23 cellular contexts compared by ENCODE assay signal in the genomic region with DNA sequence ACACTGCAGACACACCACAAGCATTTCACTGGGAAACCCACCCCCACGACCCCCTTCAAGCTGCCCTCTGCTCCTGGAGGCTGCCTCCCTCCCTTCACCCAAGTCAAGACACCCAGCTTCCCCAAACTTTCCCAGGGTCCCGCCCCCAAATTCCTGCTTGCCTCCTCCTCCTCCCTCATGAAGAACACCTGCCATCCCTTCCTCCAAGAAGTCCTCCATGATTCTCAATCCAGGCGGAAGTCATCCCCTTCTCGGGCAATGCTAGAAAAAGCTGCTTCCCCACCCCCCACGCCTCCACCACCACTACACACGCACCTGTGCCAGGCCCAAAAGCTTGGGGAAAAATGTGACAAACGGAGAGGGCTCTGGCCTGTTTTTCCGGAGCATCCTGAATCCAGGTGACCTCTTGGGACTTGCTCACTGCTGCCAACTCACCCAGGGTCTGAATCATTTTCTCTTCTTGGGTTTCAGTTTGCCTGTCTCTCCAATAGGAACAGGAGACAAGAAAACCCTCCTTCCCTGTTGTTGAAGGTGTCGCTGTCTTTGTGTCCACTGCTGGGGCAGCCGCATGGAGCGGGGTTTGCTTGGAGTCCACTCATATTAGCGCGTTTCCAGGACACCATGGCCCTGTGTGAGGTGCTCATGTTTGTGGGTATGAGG.
A peak's percentile ranks its signal among the peaks of the same experiment; 100 is the strongest.
DNase-seq lines count a peak whose midpoint lies in the region; ATAC-seq and TF ChIP-seq lines count a peak whose summit lies in the region.
"Had no signal": no experiment of that assay in that cellular context is flagged by ENCODE, and none has a peak within 500 bp of the region (broad histone marks: within the 10 kb centered on the region; RNA-seq: fewer than 3 reads in every experiment).

No MANE protein-coding gene starts in this region.

- CTCF ChIA-PET in SK-N-SH (lab: Yijun Ruan, JAX) = interaction anchor here (1.0 to 3.4 kb wide), 5 partner anchors 8 to 390 kb away, joined by 3 to 17 read pairs (median 5); no protein-coding TSS in a partner anchor
- CTCF ChIA-PET in PC-9 (lab: Charles Lee) = interaction anchor here (0.6 kb wide), 2 partner anchors 218 to 267 kb away, joined by 3 read pairs; no protein-coding TSS in a partner anchor

- BruUV-seq in PC-9 (replicated peaks; lab: Mats Ljungman, UMichigan) = no TSS peak

- TF ChIP-seq RAD21 in SK-N-SH (IDR thresholded peaks at IDR 0.05; ENCODE audit: low read length) = no peak

- POLR2A ChIA-PET in SK-N-SH (lab: Yijun Ruan, JAX) (no interaction called here), PC-9 (lab: Charles Lee; ENCODE audit: unreplicated experiment) (no interaction called here)

- H3K36me3 ChIP-seq in SK-N-SH (replicated peaks in 1 of 2; ENCODE audit: control insufficient read depth in 1 of 2, insufficient read depth in 2 of 2, low read length in 1 of 2) (no peaks in the 10 kb centered on the region), PC-9 (ENCODE audit: low read depth) (no peaks in the 10 kb centered on the region), osteoblast (ENCODE audit: insufficient read depth, low read length) (no peaks in the 10 kb centered on the region)
- H3K36me3 ChIP-seq: BE2C, SJCRH30 had no signal

- H3K79me2 ChIP-seq in SK-N-SH (ENCODE audit: insufficient read depth) = no peaks in the 10 kb centered on the region
- no peaks in the 10 kb centered on the region for H3K79me2 ChIP-seq in PC-9 (ENCODE audit: low read depth)
- no peaks in the 10 kb centered on the region for H3K79me2 ChIP-seq in osteoblast (ENCODE audit: insufficient read depth, low read length)

- no peak overlapping the region for H3K4me3 ChIP-seq in SK-N-SH (ENCODE audit: low read depth in 2 of 2, low read length in 1 of 2)
- peak overlapping the region; percentile 13; the same call in 1 of the 2 replicates for H3K4me3 ChIP-seq in PC-9
- H3K4me3 ChIP-seq in osteoblast (ENCODE audit: insufficient read depth, low read length) = no peak overlapping the region
- H3K4me3 ChIP-seq: mucosa of descending colon, SJCRH30 had no signal

- DNase-seq in SK-N-SH (no peak), PC-9 (peak; percentile 49 to 84), osteoblast (ENCODE audit: insufficient read length, low spot score, missing footprints) (peak; percentile 82), NCI-H1436 (lab: John Stamatoyannopoulos, UW) (no peak), mesenteric fat pad (ENCODE audit: low spot score) (no peak)
- no peak for DNase-seq in activated CD4-positive, alpha-beta T cell treated with anti-CD3 and anti-CD28 coated beads, Interleukin-2, amount 50 U/mL, for 4 hours
- DNase-seq: activated CD4-positive, alpha-beta T cell treated with anti-CD3 and anti-CD28 coated beads, Interleukin-2, amount 50 U/mL, for 1 hour; activated CD8-positive, alpha-beta memory T cell treated with anti-CD3 and anti-CD28 coated beads, Interleukin-2, amount 50 U/mL, for 4 hours; activated effector memory CD4-positive, alpha-beta T cell treated with Interleukin-2 at 50 U/mL for 16 hours; Calu3; foreskin melanocyte; MM.1S; NCI-H146; NCI-H2171 treated with DMSO at 0.1 percent for 48 hours; SJCRH30; small intestine; stimulated activated CD4-positive, alpha-beta T cell treated with anti-CD3 and anti-CD28 coated beads, Interleukin-2, amount 100 ng/mL, for 48 hours; stimulated activated naive CD4-positive, alpha-beta T cell treated with Interleukin-2 at 50 U/mL for 16 hours had no signal

- H3K9me3 ChIP-seq in SK-N-SH (no peaks in the 10 kb centered on the region), PC-9 (ENCODE audit: insufficient read depth, low read depth) (no peaks in the 10 kb centered on the region), osteoblast (ENCODE audit: low read depth, low read length) (no peaks in the 10 kb centered on the region)
- H3K9me3 ChIP-seq: BE2C, mucosa of descending colon, SJCRH30 had no signal

- H4K20me1 ChIP-seq in SK-N-SH (ENCODE audit: insufficient read depth) (no peaks in the 10 kb centered on the region), PC-9 (ENCODE audit: insufficient read depth) (no peaks in the 10 kb centered on the region), osteoblast (ENCODE audit: insufficient read depth, low read length) (no peaks in the 10 kb centered on the region)

- WGBS in SK-N-SH (ENCODE audit: low lambda C conversion rate) = 89% methylated on average over 10 of the region's 13 CpGs

- H3K27ac ChIP-seq in SK-N-SH (ENCODE audit: low read depth in 2 of 2, low read length in 1 of 2) (no peak overlapping the region), PC-9 (peak overlapping the region; percentile 100), osteoblast (ENCODE audit: low read depth, low read length) (peak overlapping the region; percentile 27)
- H3K27ac ChIP-seq: 22Rv1, SJCRH30 had no signal

- H3K9ac ChIP-seq in SK-N-SH = no peak overlapping the region

- ATAC-seq in SK-N-SH treated with all-trans-retinoic acid at 6 μM for 48 hours (no peak), esophagus mucosa (peak; percentile 17)
- ATAC-seq: mucosa of descending colon had no signal

- no peak for TF ChIP-seq EP300 in SK-N-SH (IDR thresholded peaks at IDR 0.05; ENCODE audit: borderline replicate concordance in 1 of 2, low read depth in 1 of 2, low read length in 1 of 2)

- TF ChIP-seq CTCF in SK-N-SH (IDR thresholded peaks at IDR 0.05) (no peak), PC-9 (conservative IDR thresholded peaks at IDR 0.05) (no peak), osteoblast (IDR thresholded peaks at IDR 0.05; ENCODE audit: extremely low read depth, low read depth, low read length) (no peak)

- H2AFZ ChIP-seq in SK-N-SH (ENCODE audit: low read depth) = no peak overlapping the region
- H2AFZ ChIP-seq in PC-9 = 0 out of 2 replicates have a peak overlapping the region, but pooled peaks have one; percentile 16
- peak overlapping the region; percentile 4 for H2AFZ ChIP-seq in osteoblast (ENCODE audit: low read length)

- H3K4me2 ChIP-seq in SK-N-SH (no peak overlapping the region), PC-9 (peak overlapping the region; percentile 89), osteoblast (ENCODE audit: insufficient read depth, low read length) (peak overlapping the region; percentile 22)

- H3K27me3 ChIP-seq in SK-N-SH (ENCODE audit: insufficient read depth) (no peaks in the 10 kb centered on the region), PC-9 (ENCODE audit: insufficient read depth, low read depth) (no peaks in the 10 kb centered on the region), osteoblast (ENCODE audit: insufficient read depth, low read length) (peaks cover 1% of the 10 kb centered on the region)
- H3K27me3 ChIP-seq: BE2C had no signal

- intact Hi-C loops in PC-9 (cut with micrococcal nuclease; ENCODE audit: unreplicated experiment) = no loop called here

- H3K9me2 ChIP-seq in SK-N-SH = no peaks in the 10 kb centered on the region
- H3K9me2 ChIP-seq in PC-9 (ENCODE audit: insufficient read depth) = no peaks in the 10 kb centered on the region

- peaks cover 0 to 35% of the 10 kb centered on the region in 2 experiments; a peak in 1 of 4 replicates for H3K4me1 ChIP-seq in SK-N-SH (ENCODE audit: control insufficient read depth in 1 of 2, insufficient read depth in 2 of 2, low read depth in 1 of 2, low read length in 1 of 2)
- peaks cover 67% of the 10 kb centered on the region for H3K4me1 ChIP-seq in PC-9 (replicated peaks; ENCODE audit: insufficient read depth)
- H3K4me1 ChIP-seq in osteoblast (ENCODE audit: insufficient read depth, low read length) = peaks cover 33% of the 10 kb centered on the region

- H3F3A ChIP-seq in SK-N-SH (replicated peaks; ENCODE audit: insufficient read depth) (no peaks in the 10 kb centered on the region), PC-9 (ENCODE audit: insufficient read depth, low read depth) (peaks cover 52% of the 10 kb centered on the region)

TF ChIP-seq in SK-N-SH treated with all-trans-retinoic acid at 6 μM for 48 hours, 23 proteins besides CTCF, POLR2A, EP300 and RAD21:
- peak; percentile 84 for TF ChIP-seq ZNF70 (CRISPR knock-in tag; IDR thresholded peaks at IDR 0.05)
- TF ChIP-seq ISL1 (CRISPR knock-in tag; IDR thresholded peaks at IDR 0.05) = no peak

TF ChIP-seq in SK-N-SH, 30 proteins besides CTCF, POLR2A, EP300 and RAD21 (continues in another document):
- TF ChIP-seq, protein P1, sequence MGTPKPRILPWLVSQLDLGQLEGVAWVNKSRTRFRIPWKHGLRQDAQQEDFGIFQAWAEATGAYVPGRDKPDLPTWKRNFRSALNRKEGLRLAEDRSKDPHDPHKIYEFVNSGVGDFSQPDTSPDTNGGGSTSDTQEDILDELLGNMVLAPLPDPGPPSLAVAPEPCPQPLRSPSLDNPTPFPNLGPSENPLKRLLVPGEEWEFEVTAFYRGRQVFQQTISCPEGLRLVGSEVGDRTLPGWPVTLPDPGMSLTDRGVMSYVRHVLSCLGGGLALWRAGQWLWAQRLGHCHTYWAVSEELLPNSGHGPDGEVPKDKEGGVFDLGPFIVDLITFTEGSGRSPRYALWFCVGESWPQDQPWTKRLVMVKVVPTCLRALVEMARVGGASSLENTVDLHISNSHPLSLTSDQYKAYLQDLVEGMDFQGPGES (IDR thresholded peaks at IDR 0.05; ENCODE audit: low read depth, low read length) = no peak
- no peak for TF ChIP-seq PBX3 (IDR thresholded peaks at IDR 0.05)
- no peak for TF ChIP-seq SMC3 (IDR thresholded peaks at IDR 0.05; ENCODE audit: low read depth, low read length)
- no peak for TF ChIP-seq MXI1 (IDR thresholded peaks at IDR 0.05; ENCODE audit: low read depth, low read length)
- TF ChIP-seq RCOR1 (IDR thresholded peaks at IDR 0.05; ENCODE audit: low read length) = no peak
- TF ChIP-seq GABPA (IDR thresholded peaks at IDR 0.05; ENCODE audit: low read depth) = no peak

Comparison
In these comparisons a context has a peak if more than half of its experiments do, and no peak if none do; other contexts are left out.
1. DNase-seq: peak in PC-9 (2 of 2) and osteoblast (single experiment); none in SK-N-SH (single experiment), activated CD4-positive, alpha-beta T cell treated with anti-CD3 and anti-CD28 coated beads, Interleukin-2, amount 50 U/mL, for 4 hours (0 of 2), NCI-H1436 (single experiment) and mesenteric fat pad (single experiment).
2. H3K27ac ChIP-seq: peak in PC-9 (single experiment) and osteoblast (single experiment); none in SK-N-SH (0 of 2).